Comparison of ENCODE assay signal across 8 cellular contexts in the genomic region with DNA sequence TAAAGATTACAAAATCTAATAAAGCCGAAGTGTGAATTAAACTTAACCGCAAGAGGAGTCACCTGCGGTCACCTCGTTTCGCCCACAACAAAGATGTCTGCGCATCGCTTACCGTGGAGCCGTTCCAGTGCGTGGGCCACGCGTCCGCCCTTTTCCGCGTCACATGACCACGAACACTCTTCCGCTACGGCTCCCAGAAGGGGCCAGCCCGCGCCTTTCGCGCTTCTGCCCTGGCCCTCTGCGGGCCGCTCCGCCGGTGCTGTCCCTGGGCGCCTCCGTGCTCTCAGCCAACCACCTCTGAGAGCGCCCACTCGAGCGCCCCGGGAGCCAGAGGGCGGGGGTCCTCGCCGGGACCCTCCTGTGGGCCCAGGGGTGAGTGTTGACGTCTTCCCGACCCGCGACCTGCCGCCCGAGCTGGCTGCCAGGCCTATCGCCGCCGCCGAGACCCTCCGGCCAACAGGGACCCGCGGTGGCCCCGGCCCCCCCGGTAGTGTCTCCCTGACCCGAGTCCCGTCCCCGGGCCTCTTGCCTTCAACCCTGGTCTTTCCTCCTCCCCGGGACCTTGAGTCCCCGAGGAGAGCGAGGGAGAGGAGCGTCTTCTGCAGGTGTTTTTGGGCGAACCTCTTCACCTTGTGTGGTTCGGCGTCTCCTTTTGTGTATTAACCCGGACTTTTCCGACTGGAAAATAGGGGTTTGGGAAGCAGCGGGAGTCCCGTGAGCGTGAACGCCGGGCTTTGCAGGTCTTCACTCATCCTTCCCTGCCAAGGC. TPM values are rescaled to one million over a fixed set of nuclear protein-coding genes. Genes with fewer than 3 reads are reported as not detected.
A peak's percentile ranks its signal among the peaks of the same experiment; 100 is the strongest.
DNase-seq lines count a peak whose midpoint lies in the region; ATAC-seq and TF ChIP-seq lines count a peak whose summit lies in the region.

A gene with protein sequence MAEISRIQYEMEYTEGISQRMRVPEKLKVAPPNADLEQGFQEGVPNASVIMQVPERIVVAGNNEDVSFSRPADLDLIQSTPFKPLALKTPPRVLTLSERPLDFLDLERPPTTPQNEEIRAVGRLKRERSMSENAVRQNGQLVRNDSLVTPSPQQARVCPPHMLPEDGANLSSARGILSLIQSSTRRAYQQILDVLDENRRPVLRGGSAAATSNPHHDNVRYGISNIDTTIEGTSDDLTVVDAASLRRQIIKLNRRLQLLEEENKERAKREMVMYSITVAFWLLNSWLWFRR (plus strand): TSS at position 196 of the 768 bp plus-strand sequence. CDS start 5,415 bp downstream, outside the sequence.

- H3K9me3 ChIP-seq in mononuclear cell (ENCODE audit: low read depth, low read length), result no peaks in the 10 kb centered on the region

- peak within 1 kb of the TSS; percentile 96 for H3K4me3 ChIP-seq in epithelial cell of esophagus (ENCODE audit: low read length)
- H3K4me3 ChIP-seq in mononuclear cell (ENCODE audit: low read length), result peak within 1 kb of the TSS; percentile 90

- peak; percentile 96 for ATAC-seq in GM21529 (IDR thresholded peaks at IDR 0.05; ENCODE audit: unreplicated experiment)

- peaks cover 23% of the 10 kb centered on the region for H3K4me1 ChIP-seq in mononuclear cell (ENCODE audit: insufficient read depth, low read length)

- H3K9me3 Mint-ChIP-seq in IgD-negative memory B cell, result peaks cover 0 to 3% (median 0%) of the 10 kb centered on the region in 3 donors

- peak; percentile 71 for DNase-seq in DMS153 treated with DMSO at 0.1 percent for 48 hours (lab: John Stamatoyannopoulos, UW; ENCODE audit: unreplicated experiment)
- peak; percentile 95 for DNase-seq in OCI-M1 (lab: John Stamatoyannopoulos, UW)
- DNase-seq in activated T-cell treated with anti-CD3 and anti-CD28 coated beads for 4 hours, result peak; percentile 90
- DNase-seq in epithelial cell of esophagus (ENCODE audit: low read depth), result peak; percentile 96
- DNase-seq in stimulated activated CD8-positive, alpha-beta memory T cell treated with anti-CD3 and anti-CD28 coated beads, Interleukin-4, amount 100 ng/mL, for 1 hour (ENCODE audit: low read depth in 2 of 2, low spot score in 1 of 2), result peak; percentile 84 to 86

- no peaks in the 10 kb centered on the region for H3K27me3 ChIP-seq in mononuclear cell (ENCODE audit: insufficient read depth, low read length)

- H3K4me1 Mint-ChIP-seq in IgD-negative memory B cell, result peaks cover 15 to 36% (median 26%) of the 10 kb centered on the region in 3 donors

- peak within 1 kb of the TSS; percentile 94 to 98 (median 95) for H3K27ac Mint-ChIP-seq in IgD-negative memory B cell

- H3K4me3 Mint-ChIP-seq in IgD-negative memory B cell, result peak within 1 kb of the TSS; percentile 94 to 98 (median 98)

- H3K27me3 Mint-ChIP-seq in IgD-negative memory B cell, result no peaks in the 10 kb centered on the region

- H3K36me3 Mint-ChIP-seq in IgD-negative memory B cell, result no peaks in the 10 kb centered on the region

- peak; percentile 51 for TF ChIP-seq CTCF in epithelial cell of esophagus (IDR thresholded peaks at IDR 0.05; ENCODE audit: insufficient read depth, low read depth, low read length, missing control alignments)

RNA-seq across cellular contexts. Expression of the gene that starts here (rescaled TPM):
- polyA plus RNA-seq in IgD-negative memory B cell, result 139 TPM
- 61.7 TPM for total RNA-seq in mononuclear cell

Comparison
In these comparisons a context has a peak if more than half of its experiments do, and no peak if none do; other contexts are left out.
1. Peak in every context shown above with its lines: DNase-seq, ATAC-seq and H3K4me3 ChIP-seq.